Comparison of ENCODE assay signal across 8 cellular contexts in the genomic region with DNA sequence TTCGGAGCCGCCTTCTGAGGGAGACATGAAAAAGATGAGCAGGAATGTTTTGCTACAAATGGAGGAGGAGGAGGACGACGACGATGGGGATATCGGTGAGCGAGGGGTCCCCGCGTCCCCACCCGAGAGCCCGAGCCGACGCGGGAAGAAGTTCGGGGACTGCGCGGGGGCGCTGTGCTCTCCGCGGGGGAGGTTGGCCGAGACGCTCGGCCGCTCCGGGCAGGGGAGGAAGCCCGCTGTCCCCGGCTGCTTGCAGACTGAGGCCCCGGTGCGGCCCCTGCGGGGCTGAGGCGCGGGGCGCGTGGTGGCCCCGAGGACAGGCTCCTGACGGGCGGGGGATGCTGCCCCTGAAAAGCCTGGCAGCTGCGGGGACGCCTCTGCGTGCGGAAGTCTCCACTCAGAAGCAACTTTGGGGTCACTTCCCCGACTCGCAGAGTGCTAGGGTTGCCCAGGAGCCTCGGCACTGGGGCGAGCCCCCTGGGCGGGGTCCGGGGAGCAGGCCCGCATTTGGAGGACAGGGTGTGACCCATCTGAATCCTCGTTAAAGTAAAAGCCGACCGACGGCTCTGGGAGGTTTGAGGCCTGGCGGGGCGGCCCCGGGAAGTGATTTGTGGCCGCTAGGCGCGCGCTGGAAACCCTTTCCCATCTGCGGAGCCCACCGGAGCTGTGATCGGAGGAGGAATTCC. TPM values are rescaled to one million over a fixed set of nuclear protein-coding genes. Genes with fewer than 3 reads are reported as not detected.
DNase-seq lines count a peak whose midpoint lies in the region; ATAC-seq and TF ChIP-seq lines count a peak whose summit lies in the region.

No MANE protein-coding gene starts in this region.

- H3K9me3 Mint-ChIP-seq in activated naive CD4-positive, alpha-beta T cell treated with anti-CD3 and anti-CD28 coated beads, Interleukin-2, amount 10 ng/mL, durations not matched to agents 7 days and 5 days: no peaks in the 10 kb centered on the region

- peaks cover 0 to 23% (median 2%) of the 10 kb centered on the region in 4 donors for H3K4me1 ChIP-seq in Peyer's patch
- H3K4me1 ChIP-seq in uterus: peaks cover 0 to 4% of the 10 kb centered on the region in 2 donors

- TF ChIP-seq POLR2A in Peyer's patch (IDR thresholded peaks at IDR 0.05) (peak in 1 of 2 donors; percentile 10), uterus (IDR thresholded peaks at IDR 0.05) (no peak)

- TF ChIP-seq CTCF in Peyer's patch (IDR thresholded peaks at IDR 0.05): peak in 4 of 6 experiments; percentile 11 to 40 (median 32)
- peak in 3 of 4 experiments; percentile 22 to 47 (median 43) for TF ChIP-seq CTCF in uterus (IDR thresholded peaks at IDR 0.05)

- H3K9me3 ChIP-seq in Peyer's patch (no peaks in the 10 kb centered on the region), uterus (no peaks in the 10 kb centered on the region)

- peak; percentile 65 for DNase-seq in AG08396 (ENCODE audit: low spot score)
- peak; percentile 58 to 78 (median 73) for DNase-seq in Peyer's patch
- peak; percentile 66 for DNase-seq in activated naive CD4-positive, alpha-beta T cell treated with anti-CD3 and anti-CD28 coated beads, Interleukin-2, amount 10 ng/mL, durations not matched to agents 7 days and 5 days
- DNase-seq in cardiac septum (ENCODE audit: low spot score): peak; percentile 81
- DNase-seq in posterior cingulate gyrus: peak in 9 of 10 donors; percentile 17 to 86 (median 34)
- DNase-seq in uterus: peak; percentile 37 to 52

- peak overlapping the region; percentile 63 to 82 (median 76) for H3K4me3 ChIP-seq in Peyer's patch
- H3K4me3 ChIP-seq in uterus: peak overlapping the region; percentile 86 to 87

- H3K36me3 ChIP-seq in Peyer's patch (no peaks in the 10 kb centered on the region), uterus (no peaks in the 10 kb centered on the region)

- peak overlapping the region; percentile 83 for H3K4me3 Mint-ChIP-seq in activated naive CD4-positive, alpha-beta T cell treated with anti-CD3 and anti-CD28 coated beads, Interleukin-2, amount 10 ng/mL, durations not matched to agents 7 days and 5 days

- intact Hi-C loops in cardiac septum (cut with DNase I) (loop anchor here (1.0 to 5.0 kb wide), 4 partner anchors 15 to 511 kb away; a partner anchor contains a TSS), posterior cingulate gyrus (cut with DNase I) (loop anchor here (5.0 to 10.0 kb wide), 2 partner anchors 88 to 511 kb away; a partner anchor contains a TSS), uterus (cut with DNase I; ENCODE audit: low total_unique reads) (no loop called here)

- peak overlapping the region; percentile 88 for H3K27ac Mint-ChIP-seq in activated naive CD4-positive, alpha-beta T cell treated with anti-CD3 and anti-CD28 coated beads, Interleukin-2, amount 10 ng/mL, durations not matched to agents 7 days and 5 days

- no peaks in the 10 kb centered on the region for H3K27me3 ChIP-seq in Peyer's patch
- no peaks in the 10 kb centered on the region for H3K27me3 ChIP-seq in uterus

- H3K36me3 Mint-ChIP-seq in activated naive CD4-positive, alpha-beta T cell treated with anti-CD3 and anti-CD28 coated beads, Interleukin-2, amount 10 ng/mL, durations not matched to agents 7 days and 5 days: peaks cover 13% of the 10 kb centered on the region

- H3K27ac ChIP-seq in Peyer's patch: peak overlapping the region; percentile 70 to 94 (median 91)
- peak overlapping the region; percentile 97 for H3K27ac ChIP-seq in uterus

- no peaks in the 10 kb centered on the region for H3K27me3 Mint-ChIP-seq in activated naive CD4-positive, alpha-beta T cell treated with anti-CD3 and anti-CD28 coated beads, Interleukin-2, amount 10 ng/mL, durations not matched to agents 7 days and 5 days

- peaks cover 58% of the 10 kb centered on the region for H3K4me1 Mint-ChIP-seq in activated naive CD4-positive, alpha-beta T cell treated with anti-CD3 and anti-CD28 coated beads, Interleukin-2, amount 10 ng/mL, durations not matched to agents 7 days and 5 days

- peak; percentile 24 for ATAC-seq in GM18858 (IDR thresholded peaks at IDR 0.05; ENCODE audit: unreplicated experiment)
- peak; percentile 33 for ATAC-seq in HG03103 (IDR thresholded peaks at IDR 0.05; ENCODE audit: low read depth, unreplicated experiment)

- CTCF ChIA-PET in activated naive CD4-positive, alpha-beta T cell treated with anti-CD3 and anti-CD28 coated beads, Interleukin-2, amount 10 ng/mL, durations not matched to agents 7 days and 5 days (lab: Charles Lee): interaction anchor here (1.1 to 1.8 kb wide), 8 partner anchors 11 to 164 kb away, joined by 3 to 5 read pairs (median 4); no protein-coding TSS in a partner anchor

RNA-seq across cellular contexts. Expression of a gene that starts 0.5 kb away (rescaled TPM):
- total RNA-seq in Peyer's patch: 10 to 100 TPM; 28.9 to 93.3 (median 57.5) TPM
- total RNA-seq in cardiac septum: 49.0 TPM
- 100 to 1,000 TPM in 1 of 4 donors, 10 to 100 TPM in 3; 53.8 to 125 (median 75.9) TPM for total RNA-seq in uterus

Comparison
In these comparisons a context has a peak if more than half of its experiments do, and no peak if none do; other contexts are left out.
1. Peak in every context shown above with its lines: DNase-seq, ATAC-seq, H3K4me3 ChIP-seq and H3K27ac ChIP-seq.